In the genomic region with DNA sequence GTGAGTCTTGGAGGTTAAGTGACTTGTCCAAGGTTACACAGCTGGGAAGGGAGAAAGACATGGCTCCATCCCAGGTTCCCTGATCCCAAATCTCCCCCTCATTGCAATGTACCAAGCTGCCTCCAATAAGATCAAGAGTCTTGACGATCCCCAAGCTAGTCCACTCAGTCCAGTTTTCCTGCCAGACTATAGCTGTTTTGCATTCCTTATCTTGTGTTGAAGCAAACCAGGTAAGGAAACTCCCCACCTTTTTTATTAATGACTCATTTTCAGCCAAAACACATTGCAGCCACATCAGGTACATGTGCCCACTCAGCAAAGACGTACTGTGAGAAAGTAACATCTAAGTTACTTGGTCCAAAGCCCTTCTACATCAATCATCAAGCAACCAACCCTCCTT, we compare ENCODE assay signal across 8 cellular contexts. TPM values are rescaled to one million over a fixed set of nuclear protein-coding genes. Genes with fewer than 3 reads are reported as not detected.
DNase-seq lines count a peak whose midpoint lies in the region; ATAC-seq lines count a peak whose summit lies in the region.

No MANE protein-coding gene starts in this region.

- no peak overlapping the region for H2BK15ac ChIP-seq in neuronal stem cell (ENCODE audit: low read length)

- H3K9me3 ChIP-seq in neuronal stem cell (replicated peaks in 1 of 2; ENCODE audit: control insufficient read depth in 2 of 2, insufficient read depth in 1 of 2, low read depth in 1 of 2, low read length in 2 of 2), result no peaks in the 10 kb centered on the region

- H3K27ac ChIP-seq in neuronal stem cell (replicated peaks; ENCODE audit: low read length), result no peak overlapping the region

- ATAC-seq in HG02763 (IDR thresholded peaks at IDR 0.05; ENCODE audit: unreplicated experiment), result no peak
- ATAC-seq in HG03457 (IDR thresholded peaks at IDR 0.05; ENCODE audit: unreplicated experiment), result no peak

- no peak overlapping the region for H4K91ac ChIP-seq in neuronal stem cell (ENCODE audit: low read depth, low read length, poor library complexity)

- peak overlapping the region; percentile 44 for H3K4me3 ChIP-seq in Jurkat, Clone E6-1 (ENCODE audit: low read length)
- H3K4me3 ChIP-seq in neuronal stem cell (ENCODE audit: low read length in 2 of 2), result no peak overlapping the region

- H2BK12ac ChIP-seq in neuronal stem cell (ENCODE audit: low read length), result no peak overlapping the region

- no peak overlapping the region for H2BK120ac ChIP-seq in neuronal stem cell (ENCODE audit: low read depth, low read length)

- no peak overlapping the region for H3K4me2 ChIP-seq in neuronal stem cell (ENCODE audit: insufficient read depth, low read length, poor library complexity, severe bottlenecking)

- no peak overlapping the region for H3K14ac ChIP-seq in neuronal stem cell (ENCODE audit: low read length)

- no peaks in the 10 kb centered on the region for H3K36me3 ChIP-seq in neuronal stem cell (replicated peaks in 1 of 2; ENCODE audit: control insufficient read depth in 2 of 2, insufficient read depth in 2 of 2, low read length in 2 of 2)

- peak overlapping the region; percentile 90 for H2AFZ ChIP-seq in neuronal stem cell (ENCODE audit: low read length)

- peaks cover 26 to 31% of the 10 kb centered on the region in 2 donors for H3K4me1 ChIP-seq in neuronal stem cell (ENCODE audit: control insufficient read depth in 2 of 2, insufficient read depth in 1 of 2, low read depth in 1 of 2, low read length in 2 of 2)

- no peak overlapping the region for H3K9ac ChIP-seq in neuronal stem cell (ENCODE audit: low read depth, low read length, poor library complexity)

- no peak overlapping the region for H3K18ac ChIP-seq in neuronal stem cell (ENCODE audit: low read length)

- no peak overlapping the region for H4K8ac ChIP-seq in neuronal stem cell (ENCODE audit: low read depth, low read length)

- no peak overlapping the region for H2BK5ac ChIP-seq in neuronal stem cell (ENCODE audit: low read length)

- H3K23ac ChIP-seq in neuronal stem cell (ENCODE audit: low read depth, low read length, poor library complexity), result no peak overlapping the region

- DNase-seq in EL (peak; percentile 74), astrocyte of the hippocampus (ENCODE audit: low read depth, low spot score) (peak; percentile 89), neuronal stem cell (ENCODE audit: low spot score) (no peak), OCI-M1 (lab: John Stamatoyannopoulos, UW) (no peak), NCI-H1105 (lab: John Stamatoyannopoulos, UW) (no peak)
- no peak for DNase-seq in Jurkat, Clone E6-1 (ENCODE audit: low read depth, low spot score)

- no peaks in the 10 kb centered on the region for H3K79me1 ChIP-seq in neuronal stem cell (ENCODE audit: low read depth, low read length)

- no peaks in the 10 kb centered on the region for H3K27me3 ChIP-seq in neuronal stem cell (ENCODE audit: control insufficient read depth in 3 of 3, insufficient read depth in 3 of 3, low read depth in 1 of 3, low read length in 3 of 3)

- no peak overlapping the region for H3K4ac ChIP-seq in neuronal stem cell (ENCODE audit: low read length)

- H2AK5ac ChIP-seq in neuronal stem cell (ENCODE audit: low read depth, low read length), result no peak overlapping the region

- no CpG with 5 or more reads among the region's 2 CpGs for WGBS in neuronal stem cell (ENCODE audit: extremely low coverage in 2 of 2, insufficient read length in 2 of 2, insufficient replicate concordance in 1 of 2), 2 donors

RNA-seq across cellular contexts. Expression of a gene that starts 41.9 kb away (rescaled TPM):
- polyA plus RNA-seq in Jurkat, Clone E6-1 (2012; ENCODE audit: insufficient read depth, insufficient read length), result not detected
- not detected for polyA plus RNA-seq in neuronal stem cell (2013, experiment 1 of 2)
- polyA plus RNA-seq in neuronal stem cell (2013, experiment 2 of 2), result not detected

Comparison
In these comparisons a context has a peak if more than half of its experiments do, and no peak if none do; other contexts are left out.
1. DNase-seq: peak in EL (single experiment) and astrocyte of the hippocampus (single experiment); none in Jurkat, Clone E6-1 (single experiment), neuronal stem cell (single experiment), OCI-M1 (single experiment) and NCI-H1105 (single experiment).